ENCODE assay signal across 14 cellular contexts in the genomic region with DNA sequence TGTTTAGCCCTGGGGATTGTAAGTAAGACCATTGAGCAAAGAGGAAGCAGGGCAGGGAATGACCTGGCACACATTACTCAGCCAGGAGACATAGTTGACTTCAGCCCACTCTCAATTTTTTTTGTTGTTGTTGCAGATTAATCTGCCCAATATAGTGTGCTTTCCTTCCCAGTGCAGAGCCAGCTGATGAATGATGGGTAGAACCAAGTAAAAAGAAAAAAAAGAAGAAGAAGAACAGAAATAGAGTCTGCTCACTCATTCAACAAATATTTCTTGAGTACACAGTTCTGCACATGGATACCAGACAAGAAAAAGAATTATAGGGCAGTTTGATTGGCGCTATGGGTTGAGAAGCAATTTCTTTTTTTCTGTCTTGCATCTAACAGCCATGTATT.
A peak's percentile ranks its signal among the peaks of the same experiment; 100 is the strongest.
DNase-seq lines count a peak whose midpoint lies in the region; ATAC-seq and TF ChIP-seq lines count a peak whose summit lies in the region.
"Had no signal": no experiment of that assay in that cellular context is flagged by ENCODE, and none has a peak within 500 bp of the region (broad histone marks: within the 10 kb centered on the region; RNA-seq: fewer than 3 reads in every experiment).

No MANE protein-coding gene starts in this region.

- H3K36me3 ChIP-seq in left ventricle myocardium inferior: no peaks in the 10 kb centered on the region
- no peaks in the 10 kb centered on the region for H3K36me3 ChIP-seq in ascending aorta
- no peaks in the 10 kb centered on the region for H3K36me3 ChIP-seq in Caco-2 (ENCODE audit: control insufficient read depth, insufficient read depth, low read length)

- H3K27me3 ChIP-seq in left ventricle myocardium inferior (ENCODE audit: low read depth): no peaks in the 10 kb centered on the region
- H3K27me3 ChIP-seq in ascending aorta: no peaks in the 10 kb centered on the region
- H3K27me3 ChIP-seq in Caco-2 (replicated peaks; ENCODE audit: control insufficient read depth, insufficient read depth, low read length): no peaks in the 10 kb centered on the region; the same call in 1 of the 2 replicates

- peaks cover 69% of the 10 kb centered on the region for H3K4me1 Mint-ChIP-seq in memory B cell
- no peaks in the 10 kb centered on the region for H3K4me1 Mint-ChIP-seq in Caco-2 (ENCODE audit: low read depth, unreplicated experiment)

- no TSS peak for BruUV-seq in Caco-2 (replicated peaks; lab: Mats Ljungman, UMichigan)

- H3K9me3 ChIP-seq in left ventricle myocardium inferior (replicated peaks): no peaks in the 10 kb centered on the region
- no peaks in the 10 kb centered on the region for H3K9me3 ChIP-seq in ascending aorta
- no peaks in the 10 kb centered on the region for H3K9me3 ChIP-seq in Caco-2

- peak overlapping the region; percentile 29 for H3K27ac Mint-ChIP-seq in memory B cell
- no peak overlapping the region for H3K27ac Mint-ChIP-seq in Caco-2 (ENCODE audit: unreplicated experiment)

- H3K27me3 Mint-ChIP-seq in memory B cell: no peaks in the 10 kb centered on the region
- peaks cover 4% of the 10 kb centered on the region for H3K27me3 Mint-ChIP-seq in Caco-2 (ENCODE audit: insufficient read depth, unreplicated experiment)

- H3K9me3 Mint-ChIP-seq in memory B cell (peaks cover 2% of the 10 kb centered on the region), Caco-2 (ENCODE audit: unreplicated experiment) (no peaks in the 10 kb centered on the region)

- no peak overlapping the region for H3K4me3 Mint-ChIP-seq in memory B cell
- no peak overlapping the region for H3K4me3 Mint-ChIP-seq in Caco-2 (ENCODE audit: unreplicated experiment)

- TF ChIP-seq POLR2A in GM18505 (IDR thresholded peaks at IDR 0.05; ENCODE audit: borderline replicate concordance, extremely low read depth, insufficient read depth, insufficient read length): no peak

- TF ChIP-seq CTCF in left ventricle myocardium inferior (IDR thresholded peaks at IDR 0.05; ENCODE audit: borderline replicate concordance) (no peak), ascending aorta (IDR thresholded peaks at IDR 0.05) (no peak), Caco-2 (IDR thresholded peaks at IDR 0.05; ENCODE audit: insufficient read depth in 1 of 2, low read depth in 1 of 2, low read length in 1 of 2, severe bottlenecking in 1 of 2, unreplicated experiment in 1 of 2) (no peak)

- no peaks in the 10 kb centered on the region for H3K36me3 Mint-ChIP-seq in memory B cell
- no peaks in the 10 kb centered on the region for H3K36me3 Mint-ChIP-seq in Caco-2 (ENCODE audit: insufficient read depth, unreplicated experiment)

- ATAC-seq in left ventricle myocardium superior: no peak
- ATAC-seq in memory B cell (ENCODE audit: low read depth): no peak
- no peak for ATAC-seq in GM18505 (IDR thresholded peaks at IDR 0.05; ENCODE audit: unreplicated experiment)
- ATAC-seq in GM18502 (IDR thresholded peaks at IDR 0.05; ENCODE audit: poor library complexity, unreplicated experiment): no peak
- ATAC-seq: left lobe of liver had no signal

- peaks cover 83% of the 10 kb centered on the region for H3K4me1 ChIP-seq in left ventricle myocardium inferior
- peaks cover 7 to 43% of the 10 kb centered on the region in 2 donors for H3K4me1 ChIP-seq in ascending aorta
- no peaks in the 10 kb centered on the region for H3K4me1 ChIP-seq in Caco-2

- DNase-seq in left ventricle myocardium inferior (no peak), left ventricle myocardium superior (no peak), ascending aorta (ENCODE audit: low spot score in 2 of 2) (no peak), memory B cell (ENCODE audit: low spot score in 2 of 2) (no peak), Caco-2 (no peak)
- DNase-seq in central memory CD4-positive, alpha-beta T cell: no peak
- DNase-seq: activated CD4-positive, alpha-beta T cell treated with anti-CD3 and anti-CD28 coated beads for 1 hour; AML-193; dorsolateral prefrontal cortex; GDM1; NCI-H1694 had no signal

- H3K27ac ChIP-seq in left ventricle myocardium inferior (replicated peaks): peak overlapping the region; percentile 24
- peak overlapping the region; percentile 74 to 77 for H3K27ac ChIP-seq in ascending aorta
- H3K27ac ChIP-seq: dorsolateral prefrontal cortex had no signal

- H3K4me3 ChIP-seq in left ventricle myocardium inferior (no peak overlapping the region), ascending aorta (no peak overlapping the region), Caco-2 (ENCODE audit: low read depth, low read length) (no peak overlapping the region)
- H3K4me3 ChIP-seq: dorsolateral prefrontal cortex had no signal

- intact Hi-C loops in left ventricle myocardium inferior (cut with micrococcal nuclease): loop anchor here (10.0 kb wide), 1 partner anchor 260 kb away; no protein-coding TSS in a partner anchor
- intact Hi-C loops in left ventricle myocardium superior (cut with micrococcal nuclease): no loop called here
- intact Hi-C loops in ascending aorta (cut with DNase I): loop anchor here (2.0 to 5.0 kb wide), 7 partner anchors 87 to 262 kb away; no protein-coding TSS in a partner anchor
- intact Hi-C loops in Caco-2 (cut with micrococcal nuclease; ENCODE audit: unreplicated experiment): no loop called here

- POLR2A ChIA-PET in Caco-2 (lab: Charles Lee): no interaction called here

- CTCF ChIA-PET in Caco-2 (lab: Charles Lee): no interaction called here

Comparison
In these comparisons a context has a peak if more than half of its experiments do, and no peak if none do; other contexts are left out.
1. intact Hi-C loops: an anchor here in left ventricle myocardium inferior (10.0 kb wide) and ascending aorta (2.0 to 5.0 kb wide); none called in left ventricle myocardium superior and Caco-2.